In genomic region chr10:109282510-109282909, GRCh38 we compare ENCODE assay signal across 13 cellular contexts.
DNase-seq lines count a peak whose midpoint lies in the region; TF ChIP-seq lines count a peak whose summit lies in the region.
"Had no signal": no experiment of that assay in that cellular context is flagged by ENCODE, and none has a peak within 500 bp of the region (broad histone marks: within the 10 kb centered on the region; RNA-seq: fewer than 3 reads in every experiment).

No MANE protein-coding gene starts in this region.

- peak overlapping the region; percentile 34 for H3K4me2 ChIP-seq in skeletal muscle satellite cell (ENCODE audit: low read length)

- intact Hi-C loops in uterus (cut with DNase I; ENCODE audit: low total_unique reads), result no loop called here

- H3K9ac ChIP-seq in skeletal muscle satellite cell (ENCODE audit: low read depth, low read length), result peak overlapping the region; percentile 20

- no peak overlapping the region for H3K4me3 ChIP-seq in fibroblast of villous mesenchyme (ENCODE audit: low read depth, low read length)
- no peak overlapping the region for H3K4me3 ChIP-seq in skeletal muscle satellite cell (ENCODE audit: low read length)
- no peak overlapping the region for H3K4me3 ChIP-seq in uterus
- H3K4me3 ChIP-seq: adrenal gland, K562 had no signal

- TF ChIP-seq POLR2A in uterus (IDR thresholded peaks at IDR 0.05), result no peak

- H3K27ac ChIP-seq in uterus, result no peak overlapping the region
- H3K27ac ChIP-seq: adrenal gland, foreskin keratinocyte had no signal

- H3K4me1 ChIP-seq in skeletal muscle satellite cell (ENCODE audit: control insufficient read depth, insufficient read depth, low read length), result peaks cover 28% of the 10 kb centered on the region
- H3K4me1 ChIP-seq in uterus, result no peaks in the 10 kb centered on the region
- H3K4me1 ChIP-seq: adrenal gland, foreskin keratinocyte had no signal

- H3K9me3 ChIP-seq in skeletal muscle satellite cell (replicated peaks; ENCODE audit: low read length) (no peaks in the 10 kb centered on the region), uterus (no peaks in the 10 kb centered on the region)
- H3K9me3 ChIP-seq: adrenal gland had no signal

- DNase-seq in GM03348 (ENCODE audit: low spot score) (peak; percentile 75), amniotic epithelial cell (ENCODE audit: low read depth) (peak; percentile 92), fibroblast of villous mesenchyme (ENCODE audit: low read depth) (peak; percentile 84), middle frontal gyrus (ENCODE audit: extremely low spot score, low spot score) (no peak), pons (ENCODE audit: low spot score) (no peak), uterus (no peak)
- DNase-seq: activated CD4-positive, alpha-beta memory T cell treated with anti-CD3 and anti-CD28 coated beads, Interleukin-2, amount 10 ng/mL, durations not matched to agents 7 days and 5 days; adrenal gland; cortex of kidney; NCI-H2227 treated with DMSO at 0.1 percent for 48 hours had no signal

- TF ChIP-seq CTCF in fibroblast of villous mesenchyme (IDR thresholded peaks at IDR 0.05; ENCODE audit: insufficient read depth, low read depth, low read length), result no peak
- no peak for TF ChIP-seq CTCF in uterus (IDR thresholded peaks at IDR 0.05)

- H3K27me3 ChIP-seq in skeletal muscle satellite cell (ENCODE audit: control insufficient read depth, insufficient read depth, low read length) (no peaks in the 10 kb centered on the region), uterus (no peaks in the 10 kb centered on the region)
- H3K27me3 ChIP-seq: adrenal gland, foreskin keratinocyte had no signal

- no peaks in the 10 kb centered on the region for H3K36me3 ChIP-seq in skeletal muscle satellite cell (ENCODE audit: insufficient read depth, low read length)
- H3K36me3 ChIP-seq in uterus, result no peaks in the 10 kb centered on the region
- H3K36me3 ChIP-seq: adrenal gland had no signal

Comparison
In these comparisons a context has a peak if more than half of its experiments do, and no peak if none do; other contexts are left out.
1. DNase-seq: peak in GM03348 (single experiment), amniotic epithelial cell (single experiment) and fibroblast of villous mesenchyme (single experiment); none in middle frontal gyrus (single experiment), pons (single experiment) and uterus (0 of 2).